In genomic region chr5:31936699-31937098, GRCh38 we compare ENCODE assay signal across 22 cellular contexts.
A peak's percentile ranks its signal among the peaks of the same experiment; 100 is the strongest.
DNase-seq lines count a peak whose midpoint lies in the region; ATAC-seq and TF ChIP-seq lines count a peak whose summit lies in the region.
"Had no signal": no experiment of that assay in that cellular context is flagged by ENCODE, and none has a peak within 500 bp of the region (broad histone marks: within the 10 kb centered on the region; RNA-seq: fewer than 3 reads in every experiment).

No MANE protein-coding gene starts in this region.

- POLR2A ChIA-PET in A673 (lab: Charles Lee; ENCODE audit: low non-redundant PET), result no interaction called here

- no peak for DNase-seq in A673 (ENCODE audit: low spot score)
- DNase-seq in breast epithelium (ENCODE audit: low spot score in 2 of 2), result no peak
- no peak for DNase-seq in left ventricle myocardium superior
- DNase-seq in sciatic nerve (ENCODE audit: low spot score), result no peak
- DNase-seq in NCI-H2227 treated with DMSO at 0.1 percent for 48 hours (lab: John Stamatoyannopoulos, UW), result no peak
- DNase-seq in aorta, result no peak
- DNase-seq in stimulated activated CD4-positive, alpha-beta T cell treated with anti-CD3 and anti-CD28 coated beads, Interleukin-15, amount 100 ng/mL, for 24 hours, result no peak
- DNase-seq: activated CD4-positive, alpha-beta T cell treated with anti-CD3 and anti-CD28 coated beads for 4 hours; activated naive CD8-positive, alpha-beta T cell treated with anti-CD3 and anti-CD28 coated beads for 36 hours; brain microvascular endothelial cell; cortex of kidney; foreskin melanocyte; midbrain; NCI-H1436; NCI-H82; nephron progenitor cell; SHP77; stimulated activated CD4-positive, alpha-beta T cell treated with anti-CD3 and anti-CD28 coated beads, Interleukin-4, amount 100 ng/mL, for 1 hour; stimulated activated naive CD8-positive, alpha-beta T cell treated with anti-CD3 and anti-CD28 coated beads, Interleukin-15, amount 100 ng/mL, for 72 hours had no signal

- H3K4me1 ChIP-seq in A673 (ENCODE audit: insufficient read depth, low read length, poor library complexity, severe bottlenecking) (peaks cover 19% of the 10 kb centered on the region), breast epithelium (no peaks in the 10 kb centered on the region), aorta (ENCODE audit: control insufficient read depth in 1 of 2, insufficient read depth in 2 of 2, low read length in 2 of 2) (no peaks in the 10 kb centered on the region)

- CTCF ChIA-PET in A673 (lab: Charles Lee), result no interaction called here

- no peak for TF ChIP-seq POLR2A in breast epithelium (IDR thresholded peaks at IDR 0.05)

- no peaks in the 10 kb centered on the region for H3K27me3 ChIP-seq in A673 (replicated peaks; ENCODE audit: insufficient read depth, low read depth, low read length, poor library complexity)
- H3K27me3 ChIP-seq in breast epithelium, result no peaks in the 10 kb centered on the region
- H3K27me3 ChIP-seq in aorta (ENCODE audit: control insufficient read depth in 1 of 2, insufficient read depth in 2 of 2, low read length in 1 of 2), result no peaks in the 10 kb centered on the region
- H3K27me3 ChIP-seq: brain microvascular endothelial cell had no signal

- intact Hi-C loops in A673 (cut with micrococcal nuclease; ENCODE audit: unreplicated experiment), result no loop called here
- intact Hi-C loops in breast epithelium (cut with DNase I; ENCODE audit: low total_unique reads), result no loop called here
- intact Hi-C loops in left ventricle myocardium superior (cut with micrococcal nuclease), result no loop called here
- intact Hi-C loops in sciatic nerve (cut with DNase I), result no loop called here
- intact Hi-C loops in aorta (cut with DNase I), result no loop called here

- H3K4me3 ChIP-seq in A673 (ENCODE audit: low read depth, low read length, poor library complexity, severe bottlenecking), result peak overlapping the region; percentile 11
- peak overlapping the region in 2 of 3 donors; percentile 34 to 57 for H3K4me3 ChIP-seq in breast epithelium
- no peak overlapping the region for H3K4me3 ChIP-seq in aorta (ENCODE audit: low read length in 2 of 2)
- H3K4me3 ChIP-seq: smooth muscle cell had no signal

- 51 to 55% methylated on average over 5 of the region's 5 CpGs for WGBS in aorta, 2 donors

- H3K36me3 ChIP-seq in A673 (ENCODE audit: insufficient read depth, low read length, poor library complexity, severe bottlenecking), result no peaks in the 10 kb centered on the region
- no peaks in the 10 kb centered on the region for H3K36me3 ChIP-seq in breast epithelium
- no peaks in the 10 kb centered on the region for H3K36me3 ChIP-seq in aorta (ENCODE audit: control insufficient read depth in 1 of 2, insufficient read depth in 2 of 2, low read length in 1 of 2)
- H3K36me3 ChIP-seq: brain microvascular endothelial cell had no signal

- ATAC-seq in left ventricle myocardium superior (peak; percentile 61), sciatic nerve (peak; percentile 4), aorta (ENCODE audit: low FRiP score) (no peak), HG03025 (IDR thresholded peaks at IDR 0.05; ENCODE audit: low FRiP score, unreplicated experiment) (no peak)
- ATAC-seq: activated T-helper 17 cell treated with anti-CD3 and anti-CD28 coated beads, Interleukin-2, amount 50 U/mL, for 72 hours; stimulated activated naive CD8-positive, alpha-beta T cell treated with anti-CD3 and anti-CD28 coated beads, Interleukin-15, amount 100 ng/mL, for 72 hours had no signal

- no TSS peak for BruUV-seq in A673 (replicated peaks; lab: Mats Ljungman, UMichigan)

- TF ChIP-seq CTCF in A673 (conservative IDR thresholded peaks at IDR 0.05; ENCODE audit: low read depth, low read length), result no peak
- no peak for TF ChIP-seq CTCF in breast epithelium (IDR thresholded peaks at IDR 0.05)

- H3K27ac ChIP-seq in A673 (ENCODE audit: low read depth, low read length, poor library complexity, severe bottlenecking), result no peak overlapping the region
- peak overlapping the region; percentile 68 to 74 for H3K27ac ChIP-seq in breast epithelium
- H3K27ac ChIP-seq in aorta (ENCODE audit: low read depth in 1 of 2, low read length in 2 of 2), result no peak overlapping the region
- H3K27ac ChIP-seq: brain microvascular endothelial cell had no signal

- H3K9me3 ChIP-seq in A673 (ENCODE audit: low read depth, low read length, poor library complexity, severe bottlenecking) (no peaks in the 10 kb centered on the region), breast epithelium (no peaks in the 10 kb centered on the region), aorta (ENCODE audit: control insufficient read depth, low read length) (no peaks in the 10 kb centered on the region)

Comparison
In these comparisons a context has a peak if more than half of its experiments do, and no peak if none do; other contexts are left out.
1. H3K27ac ChIP-seq: peak in breast epithelium (2 of 2); none in A673 (single experiment) and aorta (0 of 2).
2. H3K4me3 ChIP-seq: peak in A673 (single experiment) and breast epithelium (2 of 3); none in aorta (0 of 2).
3. ATAC-seq: peak in left ventricle myocardium superior (single experiment) and sciatic nerve (single experiment); none in aorta (single experiment) and HG03025 (single experiment).